14 cellular contexts compared by ENCODE assay signal in genomic region chr18:50982802-50983179, GRCh38. TPM values are rescaled to one million over a fixed set of nuclear protein-coding genes. Genes with fewer than 3 reads are reported as not detected.
DNase-seq lines count a peak whose midpoint lies in the region; ATAC-seq and TF ChIP-seq lines count a peak whose summit lies in the region.
"Had no signal": no experiment of that assay in that cellular context is flagged by ENCODE, and none has a peak within 500 bp of the region (broad histone marks: within the 10 kb centered on the region; RNA-seq: fewer than 3 reads in every experiment).

No MANE protein-coding gene starts in this region.

- in situ Hi-C loops in GM23248 (cut with MboI), result no loop called here

- no peak overlapping the region for H3K27ac ChIP-seq in GM23248
- H3K27ac ChIP-seq: tibial nerve had no signal

- ATAC-seq in mucosa of descending colon, result peak; percentile 41
- no peak for ATAC-seq in stimulated activated naive CD8-positive, alpha-beta T cell treated with anti-CD3 and anti-CD28 coated beads, Interleukin-15, Interleukin-2, amounts not matched to agents 100 U/mL and 50 U/mL, for 24 hours
- no peak for ATAC-seq in HG03354 (IDR thresholded peaks at IDR 0.05; ENCODE audit: poor library complexity, severe bottlenecking, unreplicated experiment)
- ATAC-seq: GM12878 had no signal

- intact Hi-C loops in mucosa of descending colon (cut with DNase I, micrococcal nuclease), result no loop called here

- DNase-seq in GM23248, result peak; percentile 25
- peak; percentile 69 for DNase-seq in NCI-H446 treated with DMSO at 0.1 percent for 48 hours (lab: John Stamatoyannopoulos, UW)
- DNase-seq in cardiac fibroblast (ENCODE audit: low read depth in 2 of 2), result peak; percentile 21 to 27
- peak in 1 of 3 donors; percentile 17 for DNase-seq in mucosa of descending colon
- DNase-seq in NCI-H510A (lab: John Stamatoyannopoulos, UW), result no peak
- no peak for DNase-seq in stimulated activated naive CD8-positive, alpha-beta T cell treated with anti-CD3 and anti-CD28 coated beads, Interleukin-15, Interleukin-2, amounts not matched to agents 100 U/mL and 50 U/mL, for 24 hours
- DNase-seq in NCI-H1694 treated with DMSO at 0.1 percent for 48 hours (lab: John Stamatoyannopoulos, UW), result no peak
- DNase-seq: activated T-cell treated with anti-CD3 and anti-CD28 coated beads for 4 hours, aorta, H7, kidney had no signal

- H2AFZ ChIP-seq in GM23248, result no peak overlapping the region

- no peak for TF ChIP-seq CTCF in cardiac fibroblast (IDR thresholded peaks at IDR 0.05; ENCODE audit: low read depth, low read length)
- TF ChIP-seq CTCF in mucosa of descending colon (IDR thresholded peaks at IDR 0.05), result no peak

- H3K27me3 ChIP-seq in GM23248 (replicated peaks; ENCODE audit: insufficient read depth), result no peaks in the 10 kb centered on the region
- H3K27me3 ChIP-seq: tibial nerve had no signal

- 0 out of 2 replicates have a peak, but pooled peaks cover 4% of the 10 kb centered on the region for H3K79me2 ChIP-seq in GM23248 (ENCODE audit: insufficient read depth)

- 96 to 100% methylated on average over 3 of the region's 3 CpGs for WGBS in GM23248 (ENCODE audit: low coverage in 1 of 2, low lambda C conversion rate in 2 of 2, missing lambda C conversion rate in 2 of 2), 2 experiments

- H3K9me3 ChIP-seq in GM23248 (ENCODE audit: low read depth) (no peaks in the 10 kb centered on the region), mucosa of descending colon (no peaks in the 10 kb centered on the region)
- H3K9me3 ChIP-seq: tibial nerve had no signal

- no peak overlapping the region for H3K9ac ChIP-seq in GM23248

- no peaks in the 10 kb centered on the region for H3K9me2 ChIP-seq in GM23248 (ENCODE audit: insufficient read depth)

- H3K4me1 ChIP-seq in GM23248 (ENCODE audit: insufficient read depth) (peaks cover 24% of the 10 kb centered on the region), mucosa of descending colon (ENCODE audit: low read depth) (peaks cover 14% of the 10 kb centered on the region)

- no peak overlapping the region for H3K4me2 ChIP-seq in GM23248 (ENCODE audit: unreplicated experiment)

- no peaks in the 10 kb centered on the region for H4K20me1 ChIP-seq in GM23248 (ENCODE audit: insufficient read depth)

- peaks cover 7% of the 10 kb centered on the region for H3K36me3 ChIP-seq in GM23248 (ENCODE audit: low read depth)
- no peaks in the 10 kb centered on the region for H3K36me3 ChIP-seq in mucosa of descending colon (ENCODE audit: low read depth)

- H3K4me3 ChIP-seq in GM23248 (no peak overlapping the region), cardiac fibroblast (replicated peaks in 1 of 2; ENCODE audit: low read depth in 2 of 2, low read length in 2 of 2) (no peak overlapping the region), mucosa of descending colon (no peak overlapping the region)
- H3K4me3 ChIP-seq: GM12878, tibial nerve had no signal

- H3F3A ChIP-seq in GM23248 (ENCODE audit: insufficient read depth), result peaks cover 18% of the 10 kb centered on the region

RNA-seq across cellular contexts. Expression of gene ELAC1, which starts 15.0 kb away (rescaled TPM):
- total RNA-seq in GM23248 (2014; rRNA removed; shearing (Covaris generic)), result 4.8 and 6.2 TPM in 2 replicates
- 12.9 and 13.1 TPM in 2 replicates for polyA plus RNA-seq in GM23248 (2016; fragmentation: Nextera tagmentation; extraction: Ambion mirVana)
- 10 to 100 TPM in 2 of 3 donors, 1 to 10 TPM in 1; 5.3 to 11.5 (median 11.3) TPM for total RNA-seq in mucosa of descending colon

RNA-seq across cellular contexts. Expression of gene SMAD4, which starts 47.2 kb away (rescaled TPM):
- 90.4 and 175 TPM in 2 replicates for total RNA-seq in GM23248 (2014; rRNA removed; shearing (Covaris generic))
- 37.5 and 39.6 TPM in 2 replicates for polyA plus RNA-seq in GM23248 (2016; fragmentation: Nextera tagmentation; extraction: Ambion mirVana)
- total RNA-seq in mucosa of descending colon, result 100 to 1,000 TPM in 1 of 3 donors, 10 to 100 TPM in 2; 78.7 to 131 (median 93.1) TPM

Comparison
In these comparisons a context has a peak if more than half of its experiments do, and no peak if none do; other contexts are left out.
1. DNase-seq: peak in GM23248 (single experiment), NCI-H446 treated with DMSO at 0.1 percent for 48 hours (single experiment) and cardiac fibroblast (2 of 2); none in NCI-H510A (single experiment), stimulated activated naive CD8-positive, alpha-beta T cell treated with anti-CD3 and anti-CD28 coated beads, Interleukin-15, Interleukin-2, amounts not matched to agents 100 U/mL and 50 U/mL, for 24 hours (single experiment) and NCI-H1694 treated with DMSO at 0.1 percent for 48 hours (single experiment).